In genomic region chr22:17116931-17117330, GRCh38 we compare ENCODE assay signal across 12 cellular contexts. TPM values are rescaled to one million over a fixed set of nuclear protein-coding genes. Genes with fewer than 3 reads are reported as not detected.
DNase-seq lines count a peak whose midpoint lies in the region; ATAC-seq, FAIRE-seq and TF ChIP-seq lines count a peak whose summit lies in the region.
"Had no signal": no experiment of that assay in that cellular context is flagged by ENCODE, and none has a peak within 500 bp of the region (broad histone marks: within the 10 kb centered on the region; RNA-seq: fewer than 3 reads in every experiment).

No MANE protein-coding gene starts in this region.

- H3K27me3 Mint-ChIP-seq in T-helper 1 cell treated with Interleukin-12 subunit alpha and Interleukin-12 subunit beta and Interleukin-4 antibody, amounts not matched to agents 30 μg/mL and 1 μg/mL, for 36 hours (ENCODE audit: low read depth), result peaks cover 21% of the 10 kb centered on the region
- H3K27me3 Mint-ChIP-seq in central memory CD8-positive, alpha-beta T cell, result peaks cover 6% of the 10 kb centered on the region
- peaks cover 16% of the 10 kb centered on the region for H3K27me3 Mint-ChIP-seq in neural progenitor cell (ENCODE audit: insufficient read depth, low read depth)

- no peak overlapping the region for H3K9ac ChIP-seq in neural progenitor cell

- no peak for DNase-seq in T-helper 1 cell
- DNase-seq in central memory CD8-positive, alpha-beta T cell (ENCODE audit: low spot score in 2 of 2), result no peak
- peak; percentile 66 for DNase-seq in neural progenitor cell (ENCODE audit: low spot score)
- DNase-seq in D721Med (ENCODE audit: insufficient read length, low spot score), result no peak
- DNase-seq: activated CD4-positive, alpha-beta T cell treated with anti-CD3 and anti-CD28 coated beads for 48 hours; NCI-H2171 had no signal

- ATAC-seq in central memory CD8-positive, alpha-beta T cell (replicated peaks; ENCODE audit: extremely low read depth, poor library complexity, severe bottlenecking), result no peak
- ATAC-seq in HG03520 (IDR thresholded peaks at IDR 0.05; ENCODE audit: unreplicated experiment), result no peak
- ATAC-seq in GM18909 (IDR thresholded peaks at IDR 0.05; ENCODE audit: poor library complexity, unreplicated experiment), result no peak

- H3K36me3 Mint-ChIP-seq in T-helper 1 cell treated with Interleukin-12 subunit alpha and Interleukin-12 subunit beta and Interleukin-4 antibody, amounts not matched to agents 30 μg/mL and 1 μg/mL, for 36 hours (ENCODE audit: low read depth), result peaks cover 15% of the 10 kb centered on the region
- H3K36me3 Mint-ChIP-seq in central memory CD8-positive, alpha-beta T cell (ENCODE audit: insufficient read depth), result peaks cover 12% of the 10 kb centered on the region
- peaks cover 5% of the 10 kb centered on the region for H3K36me3 Mint-ChIP-seq in neural progenitor cell

- no peaks in the 10 kb centered on the region for H3K9me3 Mint-ChIP-seq in T-helper 1 cell treated with Interleukin-12 subunit alpha and Interleukin-12 subunit beta and Interleukin-4 antibody, amounts not matched to agents 30 μg/mL and 1 μg/mL, for 36 hours
- no peaks in the 10 kb centered on the region for H3K9me3 Mint-ChIP-seq in central memory CD8-positive, alpha-beta T cell
- H3K9me3 Mint-ChIP-seq in neural progenitor cell, result peaks cover 4% of the 10 kb centered on the region

- H3K4me1 ChIP-seq in HEK293 (ENCODE audit: control insufficient read depth, insufficient read depth, low read length) (no peaks in the 10 kb centered on the region), neural progenitor cell (peaks cover 27% of the 10 kb centered on the region)

- peaks cover 10% of the 10 kb centered on the region for H3K27me3 ChIP-seq in neural progenitor cell

- no peak overlapping the region for H3K27ac ChIP-seq in HEK293 (ENCODE audit: extremely low read depth, low read depth, low read length)
- peak overlapping the region; percentile 69 for H3K27ac ChIP-seq in neural progenitor cell
- H3K27ac ChIP-seq: thoracic aorta had no signal

- no peak for FAIRE-seq in D721Med (lab: Jason Lieb, UNC)
- FAIRE-seq: A204.1 had no signal

- peaks cover 42% of the 10 kb centered on the region for H3F3A ChIP-seq in neural progenitor cell (ENCODE audit: low read depth)

- peak overlapping the region; percentile 66 for H3K4me2 ChIP-seq in neural progenitor cell

- CTCF ChIA-PET in HEK293 (lab: Yijun Ruan, JAX), result interaction anchor here (1.1 to 2.6 kb wide), 3 partner anchors 20 to 384 kb away, joined by 3 to 14 read pairs (median 4); no protein-coding TSS in a partner anchor

- H2AFZ ChIP-seq in neural progenitor cell (replicated peaks), result no peak overlapping the region

- no peak overlapping the region for H3K4me3 ChIP-seq in HEK293 (ENCODE audit: low read depth, low read length)
- H3K4me3 ChIP-seq in neural progenitor cell, result peak overlapping the region; percentile 2
- H3K4me3 ChIP-seq: thoracic aorta had no signal

- TF ChIP-seq CTCF in HEK293 (tag by site-specific recombination; IDR thresholded peaks at IDR 0.05) (no peak), neural progenitor cell (IDR thresholded peaks at IDR 0.05) (no peak), D721Med (IDR thresholded peaks at IDR 0.05; ENCODE audit: insufficient read depth, missing control alignments) (no peak)

- peak overlapping the region; percentile 85 for H3K27ac Mint-ChIP-seq in T-helper 1 cell treated with Interleukin-12 subunit alpha and Interleukin-12 subunit beta and Interleukin-4 antibody, amounts not matched to agents 30 μg/mL and 1 μg/mL, for 36 hours
- peak overlapping the region; percentile 66 for H3K27ac Mint-ChIP-seq in central memory CD8-positive, alpha-beta T cell (ENCODE audit: low read depth)
- no peak overlapping the region for H3K27ac Mint-ChIP-seq in neural progenitor cell

- peak overlapping the region; percentile 41 for H3K4me3 Mint-ChIP-seq in T-helper 1 cell treated with Interleukin-12 subunit alpha and Interleukin-12 subunit beta and Interleukin-4 antibody, amounts not matched to agents 30 μg/mL and 1 μg/mL, for 36 hours
- peak overlapping the region; percentile 53 for H3K4me3 Mint-ChIP-seq in central memory CD8-positive, alpha-beta T cell
- peak overlapping the region; percentile 23 for H3K4me3 Mint-ChIP-seq in neural progenitor cell

- H3K4me1 Mint-ChIP-seq in T-helper 1 cell treated with Interleukin-12 subunit alpha and Interleukin-12 subunit beta and Interleukin-4 antibody, amounts not matched to agents 30 μg/mL and 1 μg/mL, for 36 hours (ENCODE audit: low read depth), result peaks cover 54% of the 10 kb centered on the region
- peaks cover 55% of the 10 kb centered on the region for H3K4me1 Mint-ChIP-seq in central memory CD8-positive, alpha-beta T cell
- peaks cover 30% of the 10 kb centered on the region for H3K4me1 Mint-ChIP-seq in neural progenitor cell

- POLR2A ChIA-PET in HEK293 (lab: Yijun Ruan, JAX), result interaction anchor here (2.1 kb wide), 1 partner anchor 55 kb away, joined by 5 read pairs; no protein-coding TSS in a partner anchor

- no peaks in the 10 kb centered on the region for H3K9me3 ChIP-seq in HEK293 (ENCODE audit: control insufficient read depth, insufficient read depth, low read depth, low read length)
- no peaks in the 10 kb centered on the region for H3K9me3 ChIP-seq in neural progenitor cell (ENCODE audit: low read depth)
- H3K9me3 ChIP-seq: thoracic aorta had no signal

- H3K79me2 ChIP-seq in neural progenitor cell (ENCODE audit: low read depth), result no peaks in the 10 kb centered on the region

- H3K36me3 ChIP-seq in HEK293 (ENCODE audit: control insufficient read depth in 2 of 2, insufficient read depth in 1 of 2, low read length in 2 of 2) (no peaks in the 10 kb centered on the region), neural progenitor cell (no peaks in the 10 kb centered on the region)
- H3K36me3 ChIP-seq: thoracic aorta had no signal

- peaks cover 38% of the 10 kb centered on the region for H4K20me1 ChIP-seq in neural progenitor cell (ENCODE audit: low read depth)

TF ChIP-seq in HEK293, 187 proteins besides CTCF, POLR2A, EP300 and RAD21:
- TF ChIP-seq ZNF398 (tag by site-specific recombination; IDR thresholded peaks at IDR 0.05) (0 out of 2 replicates have a peak, but pooled peaks have one; percentile 17), ZNF292 (tag by site-specific recombination; IDR thresholded peaks at IDR 0.05; ENCODE audit: borderline replicate concordance, low read depth) (no peak), ZIC2 (tag by site-specific recombination; IDR thresholded peaks at IDR 0.05) (peak; percentile 52; the same call in 1 of the 2 replicates)

RNA-seq across cellular contexts. Expression of gene TMEM121B, which starts 4.2 kb away (rescaled TPM):
- total RNA-seq in neural progenitor cell (ENCODE audit: low replicate concordance), result 2.8 and 5.0 TPM in 2 replicates

RNA-seq across cellular contexts. Expression of gene IL17RA, which starts 32.1 kb away (rescaled TPM):
- total RNA-seq in neural progenitor cell (ENCODE audit: low replicate concordance), result 2.7 and 5.2 TPM in 2 replicates

RNA-seq across cellular contexts. Expression of gene HDHD5, which starts 42.1 kb away (rescaled TPM):
- total RNA-seq in neural progenitor cell (ENCODE audit: low replicate concordance), result 39.7 and 80.3 TPM in 2 replicates
